Comparison of ENCODE assay signal across 8 cellular contexts in genomic region chr3:38662544-38662943, GRCh38. TPM values are rescaled to one million over a fixed set of nuclear protein-coding genes. Genes with fewer than 3 reads are reported as not detected.
A peak's percentile ranks its signal among the peaks of the same experiment; 100 is the strongest.
DNase-seq lines count a peak whose midpoint lies in the region; ATAC-seq, FAIRE-seq and TF ChIP-seq lines count a peak whose summit lies in the region.

No MANE protein-coding gene starts in this region.

- no peak for DNase-seq in DND-41
- no peak for DNase-seq in SK-N-SH
- no peak for DNase-seq in keratinocyte (ENCODE audit: low read depth, low spot score)
- no peak for DNase-seq in T-helper 9 cell

- H3K27me3 ChIP-seq in DND-41 (ENCODE audit: insufficient read depth, low read length, poor library complexity) (peaks cover 11% of the 10 kb centered on the region), SK-N-SH (ENCODE audit: insufficient read depth) (no peaks in the 10 kb centered on the region), keratinocyte (ENCODE audit: control insufficient read depth, extremely low read depth, insufficient read depth, low read length) (peaks cover 10% of the 10 kb centered on the region)

- peak; percentile 60 for FAIRE-seq in keratinocyte (lab: Jason Lieb, UNC)

- H3K9ac ChIP-seq in DND-41 (ENCODE audit: low read depth, low read length) = no peak overlapping the region
- H3K9ac ChIP-seq in SK-N-SH = no peak overlapping the region
- H3K9ac ChIP-seq in keratinocyte (ENCODE audit: control insufficient read depth, extremely low read depth, insufficient read depth, low read length) = no peak overlapping the region

- H3F3A ChIP-seq in SK-N-SH (replicated peaks; ENCODE audit: insufficient read depth) = no peaks in the 10 kb centered on the region

- WGBS in SK-N-SH (ENCODE audit: low lambda C conversion rate) = 17% methylated on average over 4 of the region's 4 CpGs

- H3K9me2 ChIP-seq in SK-N-SH = no peaks in the 10 kb centered on the region

- no peaks in the 10 kb centered on the region for H3K79me2 ChIP-seq in DND-41 (ENCODE audit: insufficient read depth, low read length)
- no peaks in the 10 kb centered on the region for H3K79me2 ChIP-seq in SK-N-SH (ENCODE audit: insufficient read depth)
- no peaks in the 10 kb centered on the region for H3K79me2 ChIP-seq in keratinocyte (ENCODE audit: control insufficient read depth, insufficient read depth, low read length)

- no peak overlapping the region for H3K4me3 ChIP-seq in DND-41 (ENCODE audit: low read depth in 1 of 2, low read length in 2 of 2)
- no peak overlapping the region for H3K4me3 ChIP-seq in SK-N-SH (ENCODE audit: low read depth in 2 of 2, low read length in 1 of 2)
- H3K4me3 ChIP-seq in keratinocyte (ENCODE audit: control insufficient read depth in 2 of 3, extremely low read depth in 1 of 3, insufficient read depth in 2 of 3, low read depth in 1 of 3, low read length in 3 of 3) = no peak overlapping the region

- POLR2A ChIA-PET in SK-N-SH (lab: Yijun Ruan, JAX) = no interaction called here

- TF ChIP-seq CTCF in DND-41 (IDR thresholded peaks at IDR 0.05; ENCODE audit: borderline replicate concordance, extremely low read depth, low read length, poor library complexity, severe bottlenecking) = peak; percentile 52
- TF ChIP-seq CTCF in SK-N-SH (IDR thresholded peaks at IDR 0.05) = peak; percentile 48
- peak; percentile 44 to 70 (median 67) for TF ChIP-seq CTCF in keratinocyte (optimal IDR thresholded peaks at IDR 0.05 in 1 of 3, IDR thresholded peaks at IDR 0.05 in 1 of 3, conservative IDR thresholded peaks at IDR 0.05 in 1 of 3; ENCODE audit: extremely low read depth in 1 of 3, insufficient read depth in 2 of 3, low read length in 3 of 3)

- CTCF ChIA-PET in SK-N-SH (lab: Yijun Ruan, JAX) = interaction anchor here (0.7 to 14.0 kb wide), 13 partner anchors 9 to 532 kb away, joined by 3 to 556 read pairs (median 3); partner anchors contain the start of gene EXOG

- H4K20me1 ChIP-seq in DND-41 (ENCODE audit: insufficient read depth, low read length) (no peaks in the 10 kb centered on the region), SK-N-SH (ENCODE audit: insufficient read depth) (no peaks in the 10 kb centered on the region), keratinocyte (ENCODE audit: control insufficient read depth, extremely low read depth, insufficient read depth, low read length) (no peaks in the 10 kb centered on the region)

- H3K27ac ChIP-seq in DND-41 (ENCODE audit: low read length) (no peak overlapping the region), SK-N-SH (ENCODE audit: low read depth in 2 of 2, low read length in 1 of 2) (no peak overlapping the region), keratinocyte (ENCODE audit: control insufficient read depth, insufficient read depth, low read length) (no peak overlapping the region)

- dilution Hi-C loops in keratinocyte (cut with MboI; ENCODE audit: extremely low pct_ligation_motif_present, low sequenced_read_pairs) = no loop called here

- no peaks in the 10 kb centered on the region for H3K9me1 ChIP-seq in keratinocyte (ENCODE audit: control insufficient read depth, extremely low read depth, insufficient read depth, low read length)

- H3K9me3 ChIP-seq in DND-41 (ENCODE audit: insufficient read depth, low read length, severe bottlenecking) (peaks cover 3% of the 10 kb centered on the region), SK-N-SH (no peaks in the 10 kb centered on the region), keratinocyte (ENCODE audit: control insufficient read depth, low read depth, low read length) (no peaks in the 10 kb centered on the region)

- TF ChIP-seq EP300 in Ishikawa (IDR thresholded peaks at IDR 0.05; ENCODE audit: borderline replicate concordance) (no peak), SK-N-SH (IDR thresholded peaks at IDR 0.05; ENCODE audit: borderline replicate concordance in 1 of 2, low read depth in 1 of 2, low read length in 1 of 2) (no peak)

- no peaks in the 10 kb centered on the region for H3K36me3 ChIP-seq in DND-41 (ENCODE audit: insufficient read depth, low read length)
- H3K36me3 ChIP-seq in SK-N-SH (replicated peaks in 1 of 2; ENCODE audit: control insufficient read depth in 1 of 2, insufficient read depth in 2 of 2, low read length in 1 of 2) = no peaks in the 10 kb centered on the region
- H3K36me3 ChIP-seq in keratinocyte (ENCODE audit: control insufficient read depth in 2 of 2, extremely low read depth in 1 of 2, insufficient read depth in 2 of 2, low read length in 2 of 2) = no peaks in the 10 kb centered on the region

- H3K4me1 ChIP-seq in DND-41 (ENCODE audit: insufficient read depth, low read length) (no peaks in the 10 kb centered on the region), SK-N-SH (ENCODE audit: control insufficient read depth in 1 of 2, insufficient read depth in 2 of 2, low read depth in 1 of 2, low read length in 1 of 2) (peaks cover 0 to 11% of the 10 kb centered on the region in 2 experiments; a peak in 1 of 4 replicates), keratinocyte (ENCODE audit: control insufficient read depth, extremely low read depth, insufficient read depth, low read length) (peaks cover 13% of the 10 kb centered on the region)

- no peak overlapping the region for H3K4me2 ChIP-seq in DND-41 (ENCODE audit: insufficient read depth, low read length)
- H3K4me2 ChIP-seq in SK-N-SH = no peak overlapping the region
- H3K4me2 ChIP-seq in keratinocyte (ENCODE audit: control insufficient read depth, extremely low read depth, insufficient read depth, low read depth, low read length) = peak overlapping the region; percentile 20

- ATAC-seq in DND-41 (ENCODE audit: insufficient read depth, low read depth) = peak; percentile 33; the same call in 1 of the 3 replicates
- no peak for ATAC-seq in HG03280 (IDR thresholded peaks at IDR 0.05; ENCODE audit: unreplicated experiment)
- no peak for ATAC-seq in HG02884 (IDR thresholded peaks at IDR 0.05; ENCODE audit: unreplicated experiment)
- ATAC-seq in HG03521 (IDR thresholded peaks at IDR 0.05; ENCODE audit: unreplicated experiment) = no peak

- TF ChIP-seq RAD21 in Ishikawa (IDR thresholded peaks at IDR 0.05; ENCODE audit: low read depth) (peak; percentile 85), SK-N-SH (IDR thresholded peaks at IDR 0.05; ENCODE audit: low read length) (peak; percentile 72)

- H2AFZ ChIP-seq in DND-41 (ENCODE audit: low read depth, low read length) = no peak overlapping the region
- H2AFZ ChIP-seq in SK-N-SH (ENCODE audit: low read depth) = no peak overlapping the region
- peak overlapping the region; percentile 47 for H2AFZ ChIP-seq in keratinocyte (ENCODE audit: control insufficient read depth, low read length)

TF ChIP-seq in Ishikawa, 13 proteins besides CTCF, POLR2A, EP300 and RAD21 (continues in another document):
- TF ChIP-seq CEBPB (IDR thresholded peaks at IDR 0.05) = no peak
- TF ChIP-seq TCF12 (IDR thresholded peaks at IDR 0.05; ENCODE audit: low read depth) = no peak
- TF ChIP-seq ZBTB7A (IDR thresholded peaks at IDR 0.05; ENCODE audit: low read depth) = no peak
- TF ChIP-seq TAF1 (IDR thresholded peaks at IDR 0.05; ENCODE audit: low read depth) = no peak

TF ChIP-seq in SK-N-SH, 30 proteins besides CTCF, POLR2A, EP300 and RAD21:
- TF ChIP-seq SMC3 (IDR thresholded peaks at IDR 0.05; ENCODE audit: low read depth, low read length) (peak; percentile 42; the same call in 1 of the 2 replicates), MEF2A (IDR thresholded peaks at IDR 0.05; ENCODE audit: borderline replicate concordance, low read depth) (no peak)
TF ChIP-seq in SK-N-SH: peak in this region for 1.

RNA-seq across cellular contexts. Expression of gene SCN5A, which starts 13.1 kb away (rescaled TPM):
- 0.18 and 0.21 TPM in 2 replicates for polyA plus RNA-seq in SK-N-SH (2012; rRNA removed)
- polyA plus RNA-seq in SK-N-SH (2012; cell fraction: cytosol; rRNA removed) = 0.13 and 0.17 TPM in 2 replicates
- polyA plus RNA-seq in SK-N-SH (2012; cell fraction: nucleus; rRNA removed) = 0.42 and 0.48 TPM in 2 replicates
- polyA plus RNA-seq in keratinocyte = 0.06 to 0.26 TPM (median 0.24 TPM) in 3 replicates
- not detected for polyA plus RNA-seq in keratinocyte (2011; ENCODE audit: low read depth)
- polyA plus RNA-seq in keratinocyte (2011; cell fraction: cytosol; rRNA removed) = 0.18 TPM in 2 replicates
- polyA plus RNA-seq in keratinocyte (2011; cell fraction: nucleus; rRNA removed) = 0.06 and 0.45 TPM in 2 replicates
- polyA plus RNA-seq in keratinocyte (2012; ENCODE audit: low replicate concordance) = 0.04 and 0.06 TPM in 2 replicates
- 0.30 to 0.32 TPM in 2 of 3 replicates, not detected in the other for polyA minus RNA-seq in keratinocyte
- polyA minus RNA-seq in keratinocyte (2011; cell fraction: cytosol; rRNA and poly(A)+ RNA removed) = not detected
- 0.54 TPM in 1 of 2 replicates, not detected in the other for polyA minus RNA-seq in keratinocyte (2011; cell fraction: nucleus; rRNA and poly(A)+ RNA removed)
